ENCODE assay signal across 9 cellular contexts in genomic region chr7:38105874-38106483, GRCh38.
DNase-seq lines count a peak whose midpoint lies in the region; ATAC-seq and TF ChIP-seq lines count a peak whose summit lies in the region.
"Had no signal": no experiment of that assay in that cellular context is flagged by ENCODE, and none has a peak within 500 bp of the region (broad histone marks: within the 10 kb centered on the region; RNA-seq: fewer than 3 reads in every experiment).

No MANE protein-coding gene starts in this region.

- no peak overlapping the region for H3K27ac Mint-ChIP-seq in activated B cell treated with CpG ODN at 0.5 μM for 24 hours
- H3K27ac Mint-ChIP-seq: dendritic cell treated with granulocyte-macrophage colony-stimulating factor and Interleukin-4, amounts not matched to agents 40 ng/mL and 50 ng/mL, for 4 days had no signal

- no peaks in the 10 kb centered on the region for H3K4me1 Mint-ChIP-seq in activated B cell treated with CpG ODN at 0.5 μM for 24 hours

- peak; percentile 78 for TF ChIP-seq CTCF in activated B cell treated with CpG ODN at 0.5 μM for 24 hours (IDR thresholded peaks at IDR 0.05)

- intact Hi-C loops in Right ventricle myocardium inferior (cut with DNase I): loop anchor here (2.0 to 5.0 kb wide), 4 partner anchors 189 to 266 kb away; partner anchors contain the start of gene SFRP4
- intact Hi-C loops in cardiac septum (cut with DNase I): loop anchor here (2.0 to 5.0 kb wide), 4 partner anchors 117 to 211 kb away; partner anchors contain the start of gene SFRP4
- intact Hi-C loops in activated B cell treated with CpG ODN at 0.5 μM for 24 hours (cut with micrococcal nuclease): loop anchor here (2.0 to 5.0 kb wide), 2 partner anchors 213 to 1416 kb away; no protein-coding TSS in a partner anchor

- CTCF ChIA-PET in HEK293T (lab: Yijun Ruan, JAX) (no interaction called here), activated B cell treated with CpG ODN at 0.5 μM for 24 hours (lab: Charles Lee) (interaction anchor here (1.2 to 6.4 kb wide), 4 partner anchors 113 to 268 kb away, joined by 3 to 153 read pairs (median 20); no protein-coding TSS in a partner anchor)

- H3K36me3 Mint-ChIP-seq in activated B cell treated with CpG ODN at 0.5 μM for 24 hours (ENCODE audit: low read depth): no peaks in the 10 kb centered on the region

- no peak overlapping the region for H3K4me3 Mint-ChIP-seq in activated B cell treated with CpG ODN at 0.5 μM for 24 hours
- H3K4me3 Mint-ChIP-seq: dendritic cell treated with granulocyte-macrophage colony-stimulating factor and Interleukin-4, amounts not matched to agents 40 ng/mL and 50 ng/mL, for 4 days had no signal

- H3K9me3 Mint-ChIP-seq in activated B cell treated with CpG ODN at 0.5 μM for 24 hours: no peaks in the 10 kb centered on the region
- H3K9me3 Mint-ChIP-seq: dendritic cell treated with granulocyte-macrophage colony-stimulating factor and Interleukin-4, amounts not matched to agents 40 ng/mL and 50 ng/mL, for 4 days had no signal

- POLR2A ChIA-PET in HEK293T (lab: Yijun Ruan, JAX): no interaction called here
- POLR2A ChIA-PET in activated B cell treated with CpG ODN at 0.5 μM for 24 hours (lab: Charles Lee): no interaction called here

- ATAC-seq in Right ventricle myocardium inferior (peak; percentile 42), activated B cell treated with CpG ODN at 0.5 μM for 24 hours (ENCODE audit: low read depth) (no peak), HG03469 (IDR thresholded peaks at IDR 0.05; ENCODE audit: unreplicated experiment) (no peak)

- H3K27me3 Mint-ChIP-seq in activated B cell treated with CpG ODN at 0.5 μM for 24 hours: peaks cover 13% of the 10 kb centered on the region

- DNase-seq in Right ventricle myocardium inferior (ENCODE audit: missing footprints) (no peak), cardiac septum (ENCODE audit: low spot score) (no peak), HEK293T (ENCODE audit: extremely low spot score) (peak; percentile 47), NCI-H2171 (lab: John Stamatoyannopoulos, UW) (peak; percentile 43), activated B cell treated with CpG ODN at 0.5 μM for 24 hours (no peak), glomerular visceral epithelial cell (ENCODE audit: extremely low spot score) (peak; percentile 36), pulmonary artery endothelial cell (ENCODE audit: low read depth, low spot score) (peak; percentile 3)

TF ChIP-seq in HEK293T, 16 proteins besides CTCF, POLR2A, EP300 and RAD21:
- TF ChIP-seq FOXK2 (IDR thresholded peaks at IDR 0.05) (no peak), ZNF384 (IDR thresholded peaks at IDR 0.05) (no peak), NFRKB (IDR thresholded peaks at IDR 0.05) (no peak), BHLHE40 (IDR thresholded peaks at IDR 0.05; ENCODE audit: borderline replicate concordance) (no peak), FOXA1 (IDR thresholded peaks at IDR 0.05) (no peak), CTBP1 (IDR thresholded peaks at IDR 0.05; ENCODE audit: borderline replicate concordance) (no peak), ARNT (IDR thresholded peaks at IDR 0.05) (no peak), ELF4 (IDR thresholded peaks at IDR 0.05) (no peak), PKNOX1 (IDR thresholded peaks at IDR 0.05) (no peak), L3MBTL2 (conservative IDR thresholded peaks at IDR 0.05) (no peak), FOXM1 (IDR thresholded peaks at IDR 0.05; ENCODE audit: borderline replicate concordance) (no peak), SUZ12 (IDR thresholded peaks at IDR 0.05) (no peak), SP1 (IDR thresholded peaks at IDR 0.05) (no peak), LEF1 (IDR thresholded peaks at IDR 0.05; ENCODE audit: borderline replicate concordance) (no peak), TARDBP (IDR thresholded peaks at IDR 0.05) (no peak), HDGF (IDR thresholded peaks at IDR 0.05; ENCODE audit: borderline replicate concordance) (no peak)

Comparison
In these comparisons a context has a peak if more than half of its experiments do, and no peak if none do; other contexts are left out.
1. DNase-seq: peak in HEK293T (single experiment), NCI-H2171 (single experiment), glomerular visceral epithelial cell (single experiment) and pulmonary artery endothelial cell (single experiment); none in Right ventricle myocardium inferior (single experiment), cardiac septum (single experiment) and activated B cell treated with CpG ODN at 0.5 μM for 24 hours (single experiment).